ENCODE assay signal across 2 cellular contexts in the genomic region with DNA sequence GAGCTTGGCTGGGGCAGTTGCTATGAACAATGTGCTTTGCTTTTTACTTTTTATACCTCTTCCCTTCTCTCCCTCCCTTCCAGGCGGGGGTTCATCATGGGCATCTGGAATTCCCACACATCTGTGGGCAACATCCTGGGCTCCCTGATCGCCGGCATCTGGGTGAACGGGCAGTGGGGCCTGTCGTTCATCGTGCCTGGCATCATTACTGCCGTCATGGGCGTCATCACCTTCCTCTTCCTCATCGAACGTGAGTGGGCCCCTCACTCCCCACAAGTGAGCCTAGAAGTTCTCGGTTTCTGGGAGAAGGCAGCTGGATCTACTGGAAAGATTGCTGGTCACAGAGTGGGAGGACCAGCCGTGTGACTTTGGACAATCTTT.
TF ChIP-seq lines count a peak whose summit lies in the region.

No MANE protein-coding gene starts in this region.

TF ChIP-seq in SK-N-SH, 30 proteins besides CTCF, POLR2A, EP300 and RAD21 (continued from another document):
- TF ChIP-seq ZBTB33 (IDR thresholded peaks at IDR 0.05; ENCODE audit: borderline replicate concordance, low read depth) (no peak), FOSL2 (IDR thresholded peaks at IDR 0.05; ENCODE audit: borderline replicate concordance, low read depth) (no peak), NRF1 (IDR thresholded peaks at IDR 0.05; ENCODE audit: low read depth, low read length) (no peak), JUND (IDR thresholded peaks at IDR 0.05) (no peak)
- TF ChIP-seq, protein P1, sequence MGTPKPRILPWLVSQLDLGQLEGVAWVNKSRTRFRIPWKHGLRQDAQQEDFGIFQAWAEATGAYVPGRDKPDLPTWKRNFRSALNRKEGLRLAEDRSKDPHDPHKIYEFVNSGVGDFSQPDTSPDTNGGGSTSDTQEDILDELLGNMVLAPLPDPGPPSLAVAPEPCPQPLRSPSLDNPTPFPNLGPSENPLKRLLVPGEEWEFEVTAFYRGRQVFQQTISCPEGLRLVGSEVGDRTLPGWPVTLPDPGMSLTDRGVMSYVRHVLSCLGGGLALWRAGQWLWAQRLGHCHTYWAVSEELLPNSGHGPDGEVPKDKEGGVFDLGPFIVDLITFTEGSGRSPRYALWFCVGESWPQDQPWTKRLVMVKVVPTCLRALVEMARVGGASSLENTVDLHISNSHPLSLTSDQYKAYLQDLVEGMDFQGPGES (IDR thresholded peaks at IDR 0.05; ENCODE audit: low read depth, low read length), result no peak
- TF ChIP-seq, protein P2, sequence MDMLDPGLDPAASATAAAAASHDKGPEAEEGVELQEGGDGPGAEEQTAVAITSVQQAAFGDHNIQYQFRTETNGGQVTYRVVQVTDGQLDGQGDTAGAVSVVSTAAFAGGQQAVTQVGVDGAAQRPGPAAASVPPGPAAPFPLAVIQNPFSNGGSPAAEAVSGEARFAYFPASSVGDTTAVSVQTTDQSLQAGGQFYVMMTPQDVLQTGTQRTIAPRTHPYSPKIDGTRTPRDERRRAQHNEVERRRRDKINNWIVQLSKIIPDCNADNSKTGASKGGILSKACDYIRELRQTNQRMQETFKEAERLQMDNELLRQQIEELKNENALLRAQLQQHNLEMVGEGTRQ (IDR thresholded peaks at IDR 0.05; ENCODE audit: borderline replicate concordance, low read depth, low read length), result no peak
TF ChIP-seq in SK-N-SH: peak in this region for 0.

TF ChIP-seq in SK-N-SH treated with all-trans-retinoic acid at 6 μM for 48 hours, 23 proteins besides CTCF, POLR2A, EP300 and RAD21 (continued from another document):
- TF ChIP-seq, protein P3, sequence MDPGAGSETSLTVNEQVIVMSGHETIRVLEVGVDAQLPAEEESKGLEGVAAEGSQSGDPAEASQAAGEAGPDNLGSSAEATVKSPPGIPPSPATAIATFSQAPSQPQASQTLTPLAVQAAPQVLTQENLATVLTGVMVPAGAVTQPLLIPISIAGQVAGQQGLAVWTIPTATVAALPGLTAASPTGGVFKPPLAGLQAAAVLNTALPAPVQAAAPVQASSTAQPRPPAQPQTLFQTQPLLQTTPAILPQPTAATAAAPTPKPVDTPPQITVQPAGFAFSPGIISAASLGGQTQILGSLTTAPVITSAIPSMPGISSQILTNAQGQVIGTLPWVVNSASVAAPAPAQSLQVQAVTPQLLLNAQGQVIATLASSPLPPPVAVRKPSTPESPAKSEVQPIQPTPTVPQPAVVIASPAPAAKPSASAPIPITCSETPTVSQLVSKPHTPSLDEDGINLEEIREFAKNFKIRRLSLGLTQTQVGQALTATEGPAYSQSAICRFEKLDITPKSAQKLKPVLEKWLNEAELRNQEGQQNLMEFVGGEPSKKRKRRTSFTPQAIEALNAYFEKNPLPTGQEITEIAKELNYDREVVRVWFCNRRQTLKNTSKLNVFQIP (CRISPR knock-in tag; IDR thresholded peaks at IDR 0.05; ENCODE audit: borderline replicate concordance, low read depth), result no peak
- TF ChIP-seq CSDC2 (CRISPR knock-in tag; IDR thresholded peaks at IDR 0.05) (no peak), ZC3H10 (CRISPR knock-in tag; IDR thresholded peaks at IDR 0.05) (no peak), PPARA (CRISPR knock-in tag; IDR thresholded peaks at IDR 0.05; ENCODE audit: borderline replicate concordance) (no peak), TOX (CRISPR knock-in tag; IDR thresholded peaks at IDR 0.05; ENCODE audit: borderline replicate concordance) (no peak), TCF4 (CRISPR knock-in tag; IDR thresholded peaks at IDR 0.05; ENCODE audit: borderline replicate concordance) (no peak), ZNF565 (CRISPR knock-in tag; conservative IDR thresholded peaks at IDR 0.05; ENCODE audit: low read depth) (no peak), OSR1 (CRISPR knock-in tag; IDR thresholded peaks at IDR 0.05) (no peak), BACH2 (CRISPR knock-in tag; IDR thresholded peaks at IDR 0.05; ENCODE audit: borderline replicate concordance) (no peak), ZFP30 (CRISPR knock-in tag; IDR thresholded peaks at IDR 0.05) (no peak), ESRRG (CRISPR knock-in tag; IDR thresholded peaks at IDR 0.05) (no peak), ISL1 (CRISPR knock-in tag; IDR thresholded peaks at IDR 0.05) (no peak)
